In the genomic region with DNA sequence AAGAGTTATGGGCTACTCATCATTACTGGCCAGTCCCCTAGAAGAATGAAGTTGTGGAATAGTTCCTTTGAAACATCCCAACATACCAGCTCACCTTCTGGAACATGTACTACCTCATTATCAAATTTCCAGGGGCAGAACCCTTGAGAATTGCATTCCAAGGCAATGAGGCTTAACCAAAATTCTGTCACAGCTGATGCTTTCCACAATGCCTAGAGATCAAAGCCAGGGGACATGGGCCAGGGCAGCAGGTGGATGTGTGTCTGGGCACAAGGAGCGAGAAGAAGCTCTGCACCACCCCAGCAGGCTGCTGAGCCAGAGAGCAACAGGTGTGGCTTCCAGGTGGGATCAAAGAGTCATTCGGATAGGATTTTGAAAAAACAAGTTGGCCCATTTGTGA, we compare ENCODE assay signal across 16 cellular contexts.
"Had no signal": no experiment of that assay in that cellular context is flagged by ENCODE, and none has a peak within 500 bp of the region (broad histone marks: within the 10 kb centered on the region; RNA-seq: fewer than 3 reads in every experiment).

No MANE protein-coding gene starts in this region.

- H3K4me3 Mint-ChIP-seq: activated CD4-positive, alpha-beta T cell treated with anti-CD3 and anti-CD28 coated beads, Interleukin-2, amount 10 ng/mL, durations not matched to agents 24 days and 14 days; activated naive CD8-positive, alpha-beta T cell; activated T-cell treated with anti-CD3 and anti-CD28 coated beads, Interleukin-2, amount 50 U/mL, for 72 hours; brain; neural crest cell; T-helper 2 cell treated with Interferon-gamma antibody and Interleukin-4, amounts not matched to agents 5 μg/mL and 100 μg/mL, for 36 hours had no signal

- H3K27me3 ChIP-seq: colonic mucosa, sigmoid colon had no signal

- H3K36me3 Mint-ChIP-seq: activated naive CD8-positive, alpha-beta T cell; brain had no signal

- H3K27ac ChIP-seq: colonic mucosa, sigmoid colon had no signal

- H3K27me3 Mint-ChIP-seq: activated CD4-positive, alpha-beta T cell treated with anti-CD3 and anti-CD28 coated beads, Interleukin-2, amount 10 ng/mL, durations not matched to agents 24 days and 14 days; activated naive CD8-positive, alpha-beta T cell had no signal

- H3K4me1 Mint-ChIP-seq: activated CD4-positive, alpha-beta T cell treated with anti-CD3 and anti-CD28 coated beads, Interleukin-2, amount 10 ng/mL, durations not matched to agents 24 days and 14 days had no signal

- ATAC-seq: activated T-cell treated with anti-CD3 and anti-CD28 coated beads, Interleukin-2, amount 50 U/mL, for 72 hours; esophagus mucosa had no signal

- H3K36me3 ChIP-seq: colonic mucosa, sigmoid colon had no signal

- DNase-seq: activated CD4-positive, alpha-beta T cell treated with anti-CD3 and anti-CD28 coated beads, Interleukin-2, amount 10 ng/mL, durations not matched to agents 24 days and 14 days; activated CD4-positive, CD25-positive, alpha-beta regulatory T cell; activated CD8-positive, alpha-beta memory T cell treated with anti-CD3 and anti-CD28 coated beads, Interleukin-2, amount 50 U/mL, for 48 hours; activated gamma-delta T cell treated with Interleukin-2 at 50 U/mL for 16 hours; activated T-cell treated with anti-CD3 and anti-CD28 coated beads, Interleukin-2, amount 50 U/mL, for 72 hours; amniotic stem cell; central memory CD4-positive, alpha-beta T cell; colonic mucosa; mesendoderm; sigmoid colon; stimulated activated CD4-positive, alpha-beta T cell treated with anti-CD3 and anti-CD28 coated beads, Interleukin-1b, Interleukin-23, amount 100 ng/mL, for 48 hours had no signal

- H3K9me3 Mint-ChIP-seq: activated CD4-positive, alpha-beta T cell treated with anti-CD3 and anti-CD28 coated beads, Interleukin-2, amount 10 ng/mL, durations not matched to agents 24 days and 14 days; activated T-cell treated with anti-CD3 and anti-CD28 coated beads, Interleukin-2, amount 50 U/mL, for 72 hours; neural crest cell; T-helper 2 cell treated with Interferon-gamma antibody and Interleukin-4, amounts not matched to agents 5 μg/mL and 100 μg/mL, for 36 hours had no signal

- H3K9me3 ChIP-seq: colonic mucosa, sigmoid colon had no signal

- H3K4me3 ChIP-seq: colonic mucosa, sigmoid colon had no signal

- H3K27ac Mint-ChIP-seq: activated CD4-positive, alpha-beta T cell treated with anti-CD3 and anti-CD28 coated beads, Interleukin-2, amount 10 ng/mL, durations not matched to agents 24 days and 14 days; activated naive CD8-positive, alpha-beta T cell; activated T-cell treated with anti-CD3 and anti-CD28 coated beads, Interleukin-2, amount 50 U/mL, for 72 hours; T-helper 2 cell treated with Interferon-gamma antibody and Interleukin-4, amounts not matched to agents 5 μg/mL and 100 μg/mL, for 36 hours had no signal
